In the genomic region with DNA sequence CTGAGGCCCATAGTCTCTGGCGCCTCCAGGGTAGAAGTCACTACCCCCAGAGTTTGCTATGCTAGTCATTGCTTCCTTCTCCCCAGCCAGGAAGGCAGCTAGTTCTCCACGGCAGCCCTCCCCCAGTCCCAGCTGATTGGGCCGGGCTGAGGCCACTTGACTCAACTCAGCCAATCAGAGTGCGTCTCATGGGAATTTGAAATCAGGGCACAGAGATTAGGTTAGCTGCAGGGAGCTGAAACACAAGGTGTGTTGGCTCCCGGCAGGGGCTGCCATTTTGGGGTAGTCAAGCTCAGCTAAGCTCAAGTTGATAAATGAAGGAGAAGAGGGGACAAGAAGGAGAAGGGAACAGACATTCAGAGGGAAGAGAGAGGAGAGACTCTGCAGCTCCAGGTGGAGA, we compare ENCODE assay signal across 9 cellular contexts. TPM values are rescaled to one million over a fixed set of nuclear protein-coding genes. Genes with fewer than 3 reads are reported as not detected.
DNase-seq lines count a peak whose midpoint lies in the region; ATAC-seq and TF ChIP-seq lines count a peak whose summit lies in the region.
"Had no signal": no experiment of that assay in that cellular context is flagged by ENCODE, and none has a peak within 500 bp of the region (broad histone marks: within the 10 kb centered on the region; RNA-seq: fewer than 3 reads in every experiment).

No MANE protein-coding gene starts in this region.

- no peaks in the 10 kb centered on the region for H3K79me2 ChIP-seq in osteoblast (ENCODE audit: insufficient read depth, low read length)

- H3K36me3 ChIP-seq in HAP-1 (replicated peaks) (no peaks in the 10 kb centered on the region), osteoblast (ENCODE audit: insufficient read depth, low read length) (no peaks in the 10 kb centered on the region)

- H3K4me3 ChIP-seq in HAP-1 (no peak overlapping the region), choroid plexus epithelial cell (ENCODE audit: low read depth, low read length) (no peak overlapping the region), osteoblast (ENCODE audit: insufficient read depth, low read length) (no peak overlapping the region)

- H2AFZ ChIP-seq in osteoblast (ENCODE audit: low read length): peak overlapping the region; percentile 45

- DNase-seq in HAP-1 (ENCODE audit: low spot score in 2 of 2): peak; percentile 77 to 84
- DNase-seq in NCI-H226: peak; percentile 78
- peak; percentile 68 for DNase-seq in choroid plexus epithelial cell (ENCODE audit: low read depth)
- DNase-seq in osteoblast (ENCODE audit: insufficient read length, low spot score, missing footprints): no peak
- no peak for DNase-seq in T-helper 9 cell

- no peak for TF ChIP-seq CTCF in choroid plexus epithelial cell (conservative IDR thresholded peaks at IDR 0.05; ENCODE audit: low read depth, low read length)
- TF ChIP-seq CTCF in osteoblast (IDR thresholded peaks at IDR 0.05; ENCODE audit: extremely low read depth, low read depth, low read length): no peak

- H4K20me1 ChIP-seq in osteoblast (ENCODE audit: insufficient read depth, low read length): no peaks in the 10 kb centered on the region

- 0 out of 2 replicates have a peak, but pooled peaks cover 4% of the 10 kb centered on the region for H3K4me1 ChIP-seq in HAP-1
- no peaks in the 10 kb centered on the region for H3K4me1 ChIP-seq in osteoblast (ENCODE audit: insufficient read depth, low read length)

- in situ Hi-C loops in HAP-1 (cut with MboI; ENCODE audit: low sequenced_read_pairs): no loop called here

- H3K4me2 ChIP-seq in osteoblast (ENCODE audit: insufficient read depth, low read length): no peak overlapping the region

- no peak overlapping the region for H3K27ac ChIP-seq in osteoblast (ENCODE audit: low read depth, low read length)

- H3K9me3 ChIP-seq in HAP-1 (no peaks in the 10 kb centered on the region), osteoblast (ENCODE audit: low read depth, low read length) (no peaks in the 10 kb centered on the region)

- ATAC-seq in GM18909 (IDR thresholded peaks at IDR 0.05; ENCODE audit: poor library complexity, unreplicated experiment) (no peak), GM21723 (IDR thresholded peaks at IDR 0.05; ENCODE audit: unreplicated experiment) (no peak), GM21515 (IDR thresholded peaks at IDR 0.05; ENCODE audit: unreplicated experiment) (no peak)

- H3K27me3 ChIP-seq in HAP-1 (ENCODE audit: low read depth): no peaks in the 10 kb centered on the region
- no peaks in the 10 kb centered on the region for H3K27me3 ChIP-seq in osteoblast (ENCODE audit: insufficient read depth, low read length)

RNA-seq across cellular contexts. Expression of a gene that starts 32.8 kb away (rescaled TPM):
- total RNA-seq in osteoblast: under 0.01 and 1.1 TPM in 2 replicates
- total RNA-seq: fibroblast of lung had no signal

Comparison
In these comparisons a context has a peak if more than half of its experiments do, and no peak if none do; other contexts are left out.
1. DNase-seq: peak in HAP-1 (2 of 2), NCI-H226 (single experiment) and choroid plexus epithelial cell (single experiment); none in osteoblast (single experiment) and T-helper 9 cell (single experiment).